In genomic region chr13:113413898-113414282, GRCh38 we compare ENCODE assay signal across 14 cellular contexts. TPM values are rescaled to one million over a fixed set of nuclear protein-coding genes. Genes with fewer than 3 reads are reported as not detected.
DNase-seq lines count a peak whose midpoint lies in the region; TF ChIP-seq lines count a peak whose summit lies in the region.
"Had no signal": no experiment of that assay in that cellular context is flagged by ENCODE, and none has a peak within 500 bp of the region (broad histone marks: within the 10 kb centered on the region; RNA-seq: fewer than 3 reads in every experiment).

No MANE protein-coding gene starts in this region.

- H3K27ac ChIP-seq in esophagus muscularis mucosa (replicated peaks in 1 of 4) (peak overlapping the region; percentile 81 to 87 (median 82)), mesenchymal stem cell (ENCODE audit: low read length, poor library complexity, severe bottlenecking) (no peak overlapping the region), tibial artery (peak overlapping the region; percentile 89 to 96), trophoblast cell (ENCODE audit: low read depth, low read length) (no peak overlapping the region), mesendoderm (ENCODE audit: low read depth, low read length) (no peak overlapping the region)
- H3K27ac ChIP-seq: parathyroid adenoma had no signal

- H3K36me3 ChIP-seq in esophagus muscularis mucosa = no peaks in the 10 kb centered on the region
- peaks cover 0 to 3% of the 10 kb centered on the region in 2 experiments for H3K36me3 ChIP-seq in mesenchymal stem cell (ENCODE audit: control insufficient read depth in 1 of 2, insufficient read depth in 2 of 2, low read depth in 1 of 2, low read length in 2 of 2)
- no peaks in the 10 kb centered on the region for H3K36me3 ChIP-seq in tibial artery
- H3K36me3 ChIP-seq in trophoblast cell (ENCODE audit: control insufficient read depth in 1 of 2, insufficient read depth in 2 of 2, low read length in 2 of 2) = no peaks in the 10 kb centered on the region
- no peaks in the 10 kb centered on the region for H3K36me3 ChIP-seq in mesendoderm (ENCODE audit: control insufficient read depth, insufficient read depth, low read length)

- intact Hi-C loops in esophagus muscularis mucosa (cut with DNase I) (no loop called here), tibial artery (cut with DNase I; ENCODE audit: low total_unique reads) (no loop called here)

- 29% methylated on average over 1 of the region's 9 CpGs for WGBS in esophagus muscularis mucosa
- WGBS in mesenchymal stem cell = 79% methylated on average over 9 of the region's 9 CpGs
- no CpG with 5 or more reads among the region's 9 CpGs for WGBS in trophoblast cell (ENCODE audit: extremely low coverage, insufficient coverage, insufficient read length)
- no CpG with 5 or more reads among the region's 9 CpGs for WGBS in mesendoderm (ENCODE audit: extremely low coverage, insufficient coverage, low lambda C conversion rate)

- no peaks in the 10 kb centered on the region for H3K79me2 ChIP-seq in trophoblast cell (ENCODE audit: control insufficient read depth, insufficient read depth, low read length, poor library complexity)
- no peaks in the 10 kb centered on the region for H3K79me2 ChIP-seq in mesendoderm (ENCODE audit: control insufficient read depth, insufficient read depth, low read length)
- H3K79me2 ChIP-seq: parathyroid adenoma had no signal

- H3K4ac ChIP-seq in mesenchymal stem cell (ENCODE audit: low read depth in 1 of 2, low read length in 2 of 2) (no peak overlapping the region), trophoblast cell (ENCODE audit: low read depth, low read length) (no peak overlapping the region), mesendoderm (ENCODE audit: low read depth, low read length) (no peak overlapping the region)

- H3K9me3 ChIP-seq in esophagus muscularis mucosa (no peaks in the 10 kb centered on the region), mesenchymal stem cell (ENCODE audit: control insufficient read depth, low read length) (no peaks in the 10 kb centered on the region), tibial artery (no peaks in the 10 kb centered on the region), trophoblast cell (ENCODE audit: insufficient read depth, low read depth, low read length) (peaks cover 4% of the 10 kb centered on the region)

- H2BK12ac ChIP-seq in mesenchymal stem cell (ENCODE audit: low read length in 2 of 2) (no peak overlapping the region), trophoblast cell (ENCODE audit: low read length) (no peak overlapping the region)

- H3K56ac ChIP-seq in mesendoderm (ENCODE audit: low read length) = no peak overlapping the region

- H3K79me1 ChIP-seq in mesenchymal stem cell (replicated peaks; ENCODE audit: low read length, poor library complexity, severe bottlenecking) (no peaks in the 10 kb centered on the region), trophoblast cell (ENCODE audit: low read length) (no peaks in the 10 kb centered on the region), mesendoderm (ENCODE audit: low read length) (no peaks in the 10 kb centered on the region)

- H4K91ac ChIP-seq in mesenchymal stem cell (ENCODE audit: low read length) (no peak overlapping the region), trophoblast cell (ENCODE audit: low read depth, low read length) (no peak overlapping the region)

- H3K9ac ChIP-seq in mesenchymal stem cell (ENCODE audit: low read length) (peak overlapping the region; percentile 38), trophoblast cell (ENCODE audit: low read length) (no peak overlapping the region), mesendoderm (ENCODE audit: low read length) (no peak overlapping the region)
- H3K9ac ChIP-seq: parathyroid adenoma had no signal

- no peak overlapping the region for H3K4me2 ChIP-seq in mesenchymal stem cell (ENCODE audit: low read length, poor library complexity, severe bottlenecking)
- H3K4me2 ChIP-seq in trophoblast cell (ENCODE audit: low read length) = no peak overlapping the region
- H3K4me2 ChIP-seq in mesendoderm (ENCODE audit: low read length) = no peak overlapping the region

- H3K14ac ChIP-seq in mesenchymal stem cell (ENCODE audit: low read length in 2 of 2) = peak overlapping the region in 1 of 2 experiments; percentile 66
- H3K14ac ChIP-seq in trophoblast cell (ENCODE audit: low read length) = no peak overlapping the region

- TF ChIP-seq EP300 in esophagus muscularis mucosa (IDR thresholded peaks at IDR 0.05) = no peak

- H2BK15ac ChIP-seq in mesenchymal stem cell (ENCODE audit: low read depth, poor library complexity, severe bottlenecking) (no peak overlapping the region), mesendoderm (replicated peaks; ENCODE audit: low read depth) (no peak overlapping the region)

- peak; percentile 39 for DNase-seq in MV-4-11 (lab: John Stamatoyannopoulos, UW)
- DNase-seq in esophagus muscularis mucosa (ENCODE audit: extremely low spot score) = no peak
- no peak for DNase-seq in mesenchymal stem cell
- DNase-seq in tibial artery = peak; percentile 71 to 95
- no peak for DNase-seq in trophoblast cell
- no peak for DNase-seq in NCI-H128 (lab: John Stamatoyannopoulos, UW; ENCODE audit: unreplicated experiment)
- no peak for DNase-seq in T-helper 9 cell
- DNase-seq in mesendoderm = no peak
- DNase-seq: activated CD4-positive, alpha-beta T cell treated with anti-CD3 and anti-CD28 coated beads for 4 hours; CD4-positive, alpha-beta memory T cell; KG1; NCI-H526 treated with DMSO at 0.1 percent for 48 hours; stimulated activated CD4-positive, alpha-beta T cell treated with anti-CD3 and anti-CD28 coated beads, Interleukin-1b, Interleukin-23, amount 100 ng/mL, for 48 hours had no signal

- peak overlapping the region in 3 of 4 donors; percentile 18 to 44 (median 42) for H3K4me3 ChIP-seq in esophagus muscularis mucosa
- no peak overlapping the region for H3K4me3 ChIP-seq in mesenchymal stem cell (ENCODE audit: insufficient read depth in 1 of 2, low read depth in 1 of 2, low read length in 2 of 2)
- H3K4me3 ChIP-seq in tibial artery = peak overlapping the region in 1 of 2 donors; percentile 26
- H3K4me3 ChIP-seq in trophoblast cell (ENCODE audit: low read depth, low read length) = no peak overlapping the region
- H3K4me3 ChIP-seq in mesendoderm (ENCODE audit: low read length) = no peak overlapping the region

- no peak overlapping the region for H2BK5ac ChIP-seq in mesenchymal stem cell (ENCODE audit: low read depth, low read length, poor library complexity, severe bottlenecking)
- no peak overlapping the region for H2BK5ac ChIP-seq in trophoblast cell (ENCODE audit: low read depth, low read length, poor library complexity)
- no peak overlapping the region for H2BK5ac ChIP-seq in mesendoderm (ENCODE audit: low read length)

- H2AFZ ChIP-seq in mesenchymal stem cell (ENCODE audit: low read depth, low read length) (no peak overlapping the region), trophoblast cell (ENCODE audit: insufficient read depth, low read length, poor library complexity) (no peak overlapping the region)
- H2AFZ ChIP-seq: parathyroid adenoma had no signal

- no peak for TF ChIP-seq CTCF in esophagus muscularis mucosa (IDR thresholded peaks at IDR 0.05)
- TF ChIP-seq CTCF in tibial artery (IDR thresholded peaks at IDR 0.05) = no peak

- H2BK120ac ChIP-seq in mesenchymal stem cell (ENCODE audit: low read depth, low read length) (no peak overlapping the region), trophoblast cell (ENCODE audit: insufficient read depth, low read length, poor library complexity) (no peak overlapping the region), mesendoderm (ENCODE audit: low read depth, low read length) (no peak overlapping the region)

- no peak overlapping the region for H4K12ac ChIP-seq in trophoblast cell (ENCODE audit: low read depth, low read length)

- no peak for TF ChIP-seq POLR2A in esophagus muscularis mucosa (IDR thresholded peaks at IDR 0.05; ENCODE audit: low read depth)

- H4K8ac ChIP-seq in mesenchymal stem cell (ENCODE audit: low read length) = no peak overlapping the region
- H4K8ac ChIP-seq in trophoblast cell (ENCODE audit: low read depth, low read length) = no peak overlapping the region
- no peak overlapping the region for H4K8ac ChIP-seq in mesendoderm (ENCODE audit: low read depth, low read length)

- no peak overlapping the region for H3K23ac ChIP-seq in mesenchymal stem cell (ENCODE audit: low read length in 2 of 2)
- no peak overlapping the region for H3K23ac ChIP-seq in trophoblast cell (ENCODE audit: low read length)
- no peak overlapping the region for H3K23ac ChIP-seq in mesendoderm (ENCODE audit: low read length)

- H3K27me3 ChIP-seq in esophagus muscularis mucosa = peaks cover 0 to 20% (median 0%) of the 10 kb centered on the region in 4 donors
- peaks cover 0 to 32% of the 10 kb centered on the region in 2 experiments for H3K27me3 ChIP-seq in mesenchymal stem cell (ENCODE audit: control insufficient read depth in 1 of 2, insufficient read depth in 1 of 2, low read length in 2 of 2)
- H3K27me3 ChIP-seq in tibial artery = no peaks in the 10 kb centered on the region
- no peaks in the 10 kb centered on the region for H3K27me3 ChIP-seq in trophoblast cell (ENCODE audit: insufficient read depth, low read length)
- no peaks in the 10 kb centered on the region for H3K27me3 ChIP-seq in mesendoderm (ENCODE audit: insufficient read depth, low read length, poor library complexity)

- H3K4me1 ChIP-seq in esophagus muscularis mucosa (peaks cover 32 to 50% (median 47%) of the 10 kb centered on the region in 4 donors), mesenchymal stem cell (ENCODE audit: control insufficient read depth, insufficient read depth, low read depth, low read length) (peaks cover 34% of the 10 kb centered on the region), tibial artery (peaks cover 0 to 73% (median 41%) of the 10 kb centered on the region in 4 donors), trophoblast cell (ENCODE audit: control insufficient read depth in 1 of 2, insufficient read depth in 2 of 2, low read length in 2 of 2) (peaks cover 10 to 12% of the 10 kb centered on the region in 2 experiments), mesendoderm (ENCODE audit: control insufficient read depth, low read depth, low read length) (no peaks in the 10 kb centered on the region)
- H3K4me1 ChIP-seq: parathyroid adenoma had no signal

- H4K5ac ChIP-seq in mesendoderm (ENCODE audit: low read length) = no peak overlapping the region

- H2AK5ac ChIP-seq in mesenchymal stem cell (ENCODE audit: low read length, severe bottlenecking) (no peak overlapping the region), trophoblast cell (ENCODE audit: low read length) (no peak overlapping the region), mesendoderm (ENCODE audit: low read length) (no peak overlapping the region)

- H3K18ac ChIP-seq in mesenchymal stem cell (ENCODE audit: low read depth in 1 of 2, low read length in 2 of 2) (peak overlapping the region in 1 of 2 experiments; percentile 3), trophoblast cell (ENCODE audit: low read length) (no peak overlapping the region), mesendoderm (ENCODE audit: low read length) (no peak overlapping the region)

RNA-seq across cellular contexts. Expression of gene ADPRHL1, which starts 39.4 kb away (rescaled TPM):
- total RNA-seq in esophagus muscularis mucosa = 10 to 100 TPM in 2 of 4 donors, 1 to 10 TPM in 2; 6.9 to 26.2 (median 11.0) TPM
- 0.48 TPM for polyA plus RNA-seq in mesenchymal stem cell (2013, experiment 1 of 2)
- 0.49 TPM for polyA plus RNA-seq in mesenchymal stem cell (2013, experiment 2 of 2)
- polyA plus RNA-seq in trophoblast cell (2013) = 1.4 TPM in 2 replicates
- 0.93 TPM for polyA plus RNA-seq in mesendoderm (2013, experiment 1 of 2)
- polyA plus RNA-seq in mesendoderm (2013, experiment 2 of 2) = 1.2 TPM

RNA-seq across cellular contexts. Expression of gene GRTP1, which starts 50.0 kb away (rescaled TPM):
- 10 to 100 TPM in 2 of 4 donors, 1 to 10 TPM in 2; 6.4 to 11.7 (median 8.7) TPM for total RNA-seq in esophagus muscularis mucosa
- 0.32 TPM for polyA plus RNA-seq in mesenchymal stem cell (2013, experiment 1 of 2)
- 0.23 TPM for polyA plus RNA-seq in mesenchymal stem cell (2013, experiment 2 of 2)
- polyA plus RNA-seq in trophoblast cell (2013) = 8.6 and 8.7 TPM in 2 replicates
- polyA plus RNA-seq in mesendoderm (2013, experiment 1 of 2) = 13.4 TPM
- 13.8 TPM for polyA plus RNA-seq in mesendoderm (2013, experiment 2 of 2)

Comparison
In these comparisons a context has a peak if more than half of its experiments do, and no peak if none do; other contexts are left out.
1. DNase-seq: peak in MV-4-11 (single experiment) and tibial artery (2 of 2); none in esophagus muscularis mucosa (single experiment), mesenchymal stem cell (single experiment), trophoblast cell (0 of 2), NCI-H128 (single experiment), T-helper 9 cell (single experiment) and mesendoderm (single experiment).
2. H3K27ac ChIP-seq: peak in esophagus muscularis mucosa (4 of 4) and tibial artery (2 of 2); none in mesenchymal stem cell (single experiment), trophoblast cell (single experiment) and mesendoderm (single experiment).
3. H3K4me3 ChIP-seq: peak in esophagus muscularis mucosa (3 of 4); none in mesenchymal stem cell (0 of 2), trophoblast cell (single experiment) and mesendoderm (single experiment).